Comparison of ENCODE assay signal across 13 cellular contexts in genomic region chr11:57764972-57765371, GRCh38. TPM values are rescaled to one million over a fixed set of nuclear protein-coding genes. Genes with fewer than 3 reads are reported as not detected.
DNase-seq lines count a peak whose midpoint lies in the region; ATAC-seq and TF ChIP-seq lines count a peak whose summit lies in the region.
"Had no signal": no experiment of that assay in that cellular context is flagged by ENCODE, and none has a peak within 500 bp of the region (broad histone marks: within the 10 kb centered on the region; RNA-seq: fewer than 3 reads in every experiment).

No MANE protein-coding gene starts in this region.

- 11 to 24% methylated on average over 2 of the region's 2 CpGs for WGBS in esophagus squamous epithelium, 2 donors

- H3K4me1 ChIP-seq in ACC112 (ENCODE audit: control insufficient read depth, insufficient read depth, low read length, unreplicated experiment) (peaks cover 17% of the 10 kb centered on the region), esophagus squamous epithelium (peaks cover 19 to 68% (median 38%) of the 10 kb centered on the region in 3 donors), osteoblast (ENCODE audit: insufficient read depth, low read length) (peaks cover 20% of the 10 kb centered on the region)

- H3K36me3 ChIP-seq in ACC112 (ENCODE audit: insufficient read depth, low read length) (no peaks in the 10 kb centered on the region), esophagus squamous epithelium (peaks cover 0 to 12% (median 0%) of the 10 kb centered on the region in 3 donors), osteoblast (ENCODE audit: insufficient read depth, low read length) (peaks cover 7% of the 10 kb centered on the region)

- H3K79me2 ChIP-seq in ACC112 (ENCODE audit: control insufficient read depth, insufficient read depth, low read length, unreplicated experiment) (peaks cover 76% of the 10 kb centered on the region), osteoblast (ENCODE audit: insufficient read depth, low read length) (peaks cover 78% of the 10 kb centered on the region)

- H2AFZ ChIP-seq in ACC112 (ENCODE audit: low read length, unreplicated experiment): no peak overlapping the region
- no peak overlapping the region for H2AFZ ChIP-seq in osteoblast (ENCODE audit: low read length)

- no peak for ATAC-seq in HG02610 (IDR thresholded peaks at IDR 0.05; ENCODE audit: unreplicated experiment)
- ATAC-seq: activated CD8-positive, alpha-beta T cell treated with anti-CD3 and anti-CD28 coated beads for 36 hours had no signal

- no peak for TF ChIP-seq POLR2A in esophagus squamous epithelium (IDR thresholded peaks at IDR 0.05)

- intact Hi-C loops in esophagus squamous epithelium (cut with DNase I): no loop called here

- TF ChIP-seq CTCF in VCaP (conservative IDR thresholded peaks at IDR 0.05) (no peak), esophagus squamous epithelium (IDR thresholded peaks at IDR 0.05) (no peak), osteoblast (IDR thresholded peaks at IDR 0.05; ENCODE audit: extremely low read depth, low read depth, low read length) (no peak)

- H3K4me3 ChIP-seq in ACC112 (ENCODE audit: low read depth, low read length) (peak overlapping the region; percentile 79), esophagus squamous epithelium (peak overlapping the region; percentile 39 to 80 (median 66)), osteoblast (ENCODE audit: insufficient read depth, low read length) (peak overlapping the region; percentile 78)

- no peak for DNase-seq in esophagus squamous epithelium (lab: John Stamatoyannopoulos, UW)
- no peak for DNase-seq in osteoblast (ENCODE audit: insufficient read length, low spot score, missing footprints)
- no peak for DNase-seq in activated CD4-positive, alpha-beta T cell treated with anti-CD3 and anti-CD28 coated beads, Interleukin-2, amount 50 U/mL, for 4 hours
- DNase-seq in LoVo (ENCODE audit: low spot score): no peak
- DNase-seq in putamen (ENCODE audit: low spot score): no peak
- DNase-seq: activated CD8-positive, alpha-beta T cell treated with anti-CD3 and anti-CD28 coated beads for 36 hours; NCI-H1436; SIG-M5; stimulated activated CD4-positive, alpha-beta T cell treated with anti-CD3 and anti-CD28 coated beads, Interleukin-4, amount 100 ng/mL, for 4 hours had no signal

- peak overlapping the region; percentile 89 for H3K4me2 ChIP-seq in osteoblast (ENCODE audit: insufficient read depth, low read length)

- H3K9me3 ChIP-seq in esophagus squamous epithelium: no peaks in the 10 kb centered on the region
- no peaks in the 10 kb centered on the region for H3K9me3 ChIP-seq in osteoblast (ENCODE audit: low read depth, low read length)

- no peak overlapping the region for H3K27ac ChIP-seq in ACC112 (ENCODE audit: low read depth, low read length)
- peak overlapping the region; percentile 94 for H3K27ac ChIP-seq in VCaP
- peak overlapping the region; percentile 75 to 99 (median 91) for H3K27ac ChIP-seq in esophagus squamous epithelium
- H3K27ac ChIP-seq in osteoblast (ENCODE audit: low read depth, low read length): no peak overlapping the region

- peaks cover 44% of the 10 kb centered on the region for H4K20me1 ChIP-seq in osteoblast (ENCODE audit: insufficient read depth, low read length)

- H3K27me3 ChIP-seq in ACC112 (ENCODE audit: insufficient read depth, low read length) (no peaks in the 10 kb centered on the region), esophagus squamous epithelium (no peaks in the 10 kb centered on the region), osteoblast (ENCODE audit: insufficient read depth, low read length) (no peaks in the 10 kb centered on the region)

RNA-seq across cellular contexts. Expression of gene CTNND1, which starts 3.4 kb away (rescaled TPM):
- 100 to 1,000 TPM; 230 to 308 (median 271) TPM for total RNA-seq in esophagus squamous epithelium
- total RNA-seq in osteoblast: 126 and 140 TPM in 2 replicates

RNA-seq across cellular contexts. Expression of gene BTBD18, which starts 13.4 kb away (rescaled TPM):
- total RNA-seq in esophagus squamous epithelium: not detected
- total RNA-seq in osteoblast: not detected in 2 replicates
- total RNA-seq: activated CD8-positive, alpha-beta T cell treated with anti-CD3 and anti-CD28 coated beads for 36 hours; B cell had no signal

RNA-seq across cellular contexts. Expression of gene SELENOH, which starts 23.7 kb away (rescaled TPM):
- total RNA-seq in esophagus squamous epithelium: 100 to 1,000 TPM in 2 of 4 donors, 10 to 100 TPM in 2; 75.2 to 166 (median 112) TPM
- total RNA-seq in osteoblast: 58.9 and 68.8 TPM in 2 replicates

RNA-seq across cellular contexts. Expression of gene TMX2, which starts 52.6 kb away (rescaled TPM):
- 10 to 100 TPM; 44.0 to 82.0 (median 70.9) TPM for total RNA-seq in esophagus squamous epithelium
- 41.3 and 47.8 TPM in 2 replicates for total RNA-seq in osteoblast

RNA-seq across cellular contexts. Expression of gene MED19, which starts 53.0 kb away (rescaled TPM):
- total RNA-seq in esophagus squamous epithelium (10 to 100 TPM in 2 of 4 donors, 1 to 10 TPM in 2; 8.0 to 21.2 (median 9.8) TPM), osteoblast (13.4 and 13.6 TPM in 2 replicates)

Comparison
In these comparisons a context has a peak if more than half of its experiments do, and no peak if none do; other contexts are left out.
1. H3K27ac ChIP-seq: peak in VCaP (single experiment) and esophagus squamous epithelium (4 of 4); none in ACC112 (single experiment) and osteoblast (single experiment).
2. Peak in every context shown above with its lines, with median percentiles within 50 percentile points of each other: H3K4me3 ChIP-seq.